In genomic region chr12:7369274-7369729, GRCh38 we compare ENCODE assay signal across 9 cellular contexts.
DNase-seq lines count a peak whose midpoint lies in the region; ATAC-seq, FAIRE-seq and TF ChIP-seq lines count a peak whose summit lies in the region.
"Had no signal": no experiment of that assay in that cellular context is flagged by ENCODE, and none has a peak within 500 bp of the region (broad histone marks: within the 10 kb centered on the region; RNA-seq: fewer than 3 reads in every experiment).

No MANE protein-coding gene starts in this region.

- no peaks in the 10 kb centered on the region for H4K20me1 ChIP-seq in SK-N-SH (ENCODE audit: insufficient read depth)

- H3K27me3 Mint-ChIP-seq in naive thymus-derived CD8-positive, alpha-beta T cell, result peaks cover 1 to 20% (median 7%) of the 10 kb centered on the region in 5 donors

- ATAC-seq in GM18498 (IDR thresholded peaks at IDR 0.05; ENCODE audit: unreplicated experiment) (peak; percentile 84), HG02981 (IDR thresholded peaks at IDR 0.05; ENCODE audit: unreplicated experiment) (peak; percentile 87), mucosa of descending colon (peak; percentile 31)
- no peak for ATAC-seq in activated CD4-positive, CD25-positive, alpha-beta regulatory T cell treated with anti-CD3 and anti-CD28 coated beads, Interleukin-2, amount 50 U/mL, for 24 hours
- no peak for ATAC-seq in naive thymus-derived CD8-positive, alpha-beta T cell

- H3K27me3 ChIP-seq in SK-N-SH (ENCODE audit: insufficient read depth), result no peaks in the 10 kb centered on the region
- H3K27me3 ChIP-seq in tibial nerve, result no peaks in the 10 kb centered on the region
- H3K27me3 ChIP-seq in small intestine (ENCODE audit: control insufficient read depth in 2 of 2, insufficient read depth in 2 of 2, low read length in 2 of 2), result no peaks in the 10 kb centered on the region

- no peaks in the 10 kb centered on the region for H3K4me1 Mint-ChIP-seq in naive thymus-derived CD8-positive, alpha-beta T cell

- TF ChIP-seq CTCF in SK-N-SH (IDR thresholded peaks at IDR 0.05) (no peak), mucosa of descending colon (IDR thresholded peaks at IDR 0.05) (no peak), tibial nerve (IDR thresholded peaks at IDR 0.05) (no peak)

- H3K4me3 ChIP-seq in SK-N-SH (ENCODE audit: low read depth in 2 of 2, low read length in 1 of 2) (peak overlapping the region in 1 of 2 experiments; percentile 43; a peak in 2 of 4 replicates), mucosa of descending colon (no peak overlapping the region), tibial nerve (no peak overlapping the region), small intestine (ENCODE audit: low read depth in 1 of 2, low read length in 2 of 2) (no peak overlapping the region)

- H2AFZ ChIP-seq in SK-N-SH (ENCODE audit: low read depth), result peak overlapping the region; percentile 87

- no peak for TF ChIP-seq RAD21 in SK-N-SH (IDR thresholded peaks at IDR 0.05; ENCODE audit: low read length)

- CTCF ChIA-PET in SK-N-SH (lab: Yijun Ruan, JAX), result no interaction called here

- H3K4me1 ChIP-seq in SK-N-SH (ENCODE audit: control insufficient read depth in 1 of 2, insufficient read depth in 2 of 2, low read depth in 1 of 2, low read length in 1 of 2) (peaks cover 0 to 6% of the 10 kb centered on the region in 2 experiments; a peak in 1 of 4 replicates), mucosa of descending colon (ENCODE audit: low read depth) (no peaks in the 10 kb centered on the region), tibial nerve (no peaks in the 10 kb centered on the region), small intestine (ENCODE audit: control insufficient read depth in 2 of 2, insufficient read depth in 1 of 2, low read depth in 1 of 2, low read length in 1 of 2) (no peaks in the 10 kb centered on the region)

- H3K9me2 ChIP-seq in SK-N-SH, result no peaks in the 10 kb centered on the region

- no peak overlapping the region for H3K4me3 Mint-ChIP-seq in naive thymus-derived CD8-positive, alpha-beta T cell

- peaks cover 0 to 3% of the 10 kb centered on the region in 2 experiments for H3K36me3 ChIP-seq in SK-N-SH (replicated peaks in 1 of 2; ENCODE audit: control insufficient read depth in 1 of 2, insufficient read depth in 2 of 2, low read length in 1 of 2)
- no peaks in the 10 kb centered on the region for H3K36me3 ChIP-seq in mucosa of descending colon (ENCODE audit: low read depth)
- H3K36me3 ChIP-seq in tibial nerve, result no peaks in the 10 kb centered on the region
- H3K36me3 ChIP-seq in small intestine (ENCODE audit: control insufficient read depth in 2 of 2, insufficient read depth in 2 of 2, low read length in 2 of 2), result no peaks in the 10 kb centered on the region

- DNase-seq in SK-N-SH (peak; percentile 76), mucosa of descending colon (peak in 1 of 3 donors; percentile 6), tibial nerve (ENCODE audit: low spot score in 2 of 2) (no peak), small intestine (no peak)
- DNase-seq in naive thymus-derived CD8-positive, alpha-beta T cell, result no peak
- DNase-seq: amygdala had no signal

- H3F3A ChIP-seq in SK-N-SH (replicated peaks; ENCODE audit: insufficient read depth), result peaks cover 3% of the 10 kb centered on the region

- TF ChIP-seq EP300 in SK-N-SH (IDR thresholded peaks at IDR 0.05; ENCODE audit: borderline replicate concordance in 1 of 2, low read depth in 1 of 2, low read length in 1 of 2), result peak in 1 of 2 experiments; percentile 46; a peak in 2 of 4 replicates
- no peak for TF ChIP-seq EP300 in tibial nerve (IDR thresholded peaks at IDR 0.05)

- POLR2A ChIA-PET in SK-N-SH (lab: Yijun Ruan, JAX), result interaction anchor here (0.6 kb wide), 1 partner anchor 635 kb away, joined by 3 read pairs; no protein-coding TSS in a partner anchor
- POLR2A ChIA-PET in naive thymus-derived CD8-positive, alpha-beta T cell (lab: Charles Lee), result no interaction called here

- no peaks in the 10 kb centered on the region for H3K79me2 ChIP-seq in SK-N-SH (ENCODE audit: insufficient read depth)

- intact Hi-C loops in mucosa of descending colon (cut with DNase I, micrococcal nuclease), result no loop called here

- peaks cover 0 to 9% (median 4%) of the 10 kb centered on the region in 3 donors for H3K36me3 Mint-ChIP-seq in naive thymus-derived CD8-positive, alpha-beta T cell

- no peak overlapping the region for H3K27ac Mint-ChIP-seq in naive thymus-derived CD8-positive, alpha-beta T cell

- H3K9ac ChIP-seq in SK-N-SH, result no peak overlapping the region

- TF ChIP-seq POLR2A in tibial nerve (IDR thresholded peaks at IDR 0.05), result no peak

- no peak for FAIRE-seq in small intestine (lab: Jason Lieb, UNC)

- H3K27ac ChIP-seq in SK-N-SH (ENCODE audit: low read depth in 2 of 2, low read length in 1 of 2) (peak overlapping the region in 1 of 2 experiments; percentile 39; a peak in 1 of 4 replicates), tibial nerve (no peak overlapping the region), small intestine (ENCODE audit: low read depth in 1 of 2, low read length in 1 of 2) (no peak overlapping the region)

- WGBS in SK-N-SH (ENCODE audit: low lambda C conversion rate), result 16% methylated on average over 9 of the region's 10 CpGs
- 71 to 74% methylated on average over 10 of the region's 10 CpGs for WGBS in tibial nerve, 2 donors
- 68 to 84% (median 75%) methylated on average over 10 of the region's 10 CpGs for WGBS in small intestine, 3 donors

- no peaks in the 10 kb centered on the region; the same call in 1 of the 2 replicates for H3K9me3 ChIP-seq in SK-N-SH
- H3K9me3 ChIP-seq in mucosa of descending colon, result no peaks in the 10 kb centered on the region
- no peaks in the 10 kb centered on the region for H3K9me3 ChIP-seq in tibial nerve
- no peaks in the 10 kb centered on the region for H3K9me3 ChIP-seq in small intestine (ENCODE audit: control insufficient read depth, low read depth)

- peaks cover 0 to 9% (median 2%) of the 10 kb centered on the region in 9 donors for H3K9me3 Mint-ChIP-seq in naive thymus-derived CD8-positive, alpha-beta T cell

- peak overlapping the region; percentile 23; the same call in 1 of the 2 replicates for H3K4me2 ChIP-seq in SK-N-SH

TF ChIP-seq in SK-N-SH, 30 proteins besides CTCF, POLR2A, EP300 and RAD21:
- no peak for TF ChIP-seq RCOR1 (IDR thresholded peaks at IDR 0.05; ENCODE audit: low read length)
- TF ChIP-seq JUND (IDR thresholded peaks at IDR 0.05), result no peak
- TF ChIP-seq GABPA (IDR thresholded peaks at IDR 0.05; ENCODE audit: low read depth), result peak; percentile 26; the same call in 1 of the 2 replicates
- peak; percentile 18 for TF ChIP-seq CHD2 (IDR thresholded peaks at IDR 0.05; ENCODE audit: low read length, partially characterized antibody)
- TF ChIP-seq MXI1 (IDR thresholded peaks at IDR 0.05; ENCODE audit: low read depth, low read length), result peak; percentile 90

Comparison
In these comparisons a context has a peak if more than half of its experiments do, and no peak if none do; other contexts are left out.
1. ATAC-seq: peak in GM18498 (single experiment), HG02981 (single experiment) and mucosa of descending colon (single experiment); none in activated CD4-positive, CD25-positive, alpha-beta regulatory T cell treated with anti-CD3 and anti-CD28 coated beads, Interleukin-2, amount 50 U/mL, for 24 hours (0 of 2) and naive thymus-derived CD8-positive, alpha-beta T cell (0 of 2).